Comparison of ENCODE assay signal across 15 cellular contexts in genomic region chr15:41777421-41777973, GRCh38. TPM values are rescaled to one million over a fixed set of nuclear protein-coding genes. Genes with fewer than 3 reads are reported as not detected.
DNase-seq lines count a peak whose midpoint lies in the region; ATAC-seq and TF ChIP-seq lines count a peak whose summit lies in the region.
"Had no signal": no experiment of that assay in that cellular context is flagged by ENCODE, and none has a peak within 500 bp of the region (broad histone marks: within the 10 kb centered on the region; RNA-seq: fewer than 3 reads in every experiment).

No MANE protein-coding gene starts in this region.

- H3K4me3 Mint-ChIP-seq in activated T-helper 17 cell treated with anti-CD3 and anti-CD28 coated beads, Interleukin-2, amount 50 U/mL, for 72 hours = peak overlapping the region; percentile 5

- H3K27ac ChIP-seq in cardiac muscle cell (peak overlapping the region; percentile 88), left ventricle myocardium inferior (replicated peaks) (no peak overlapping the region), thyroid gland (peak overlapping the region; percentile 15 to 50 (median 40))
- H3K27ac ChIP-seq: coronary artery had no signal

- H3K9me3 ChIP-seq in cardiac muscle cell (ENCODE audit: low read depth) (no peaks in the 10 kb centered on the region), left ventricle myocardium inferior (replicated peaks) (no peaks in the 10 kb centered on the region), thyroid gland (no peaks in the 10 kb centered on the region)

- DNase-seq in cardiac muscle cell (ENCODE audit: low read depth in 1 of 2, low spot score in 1 of 2) = no peak
- DNase-seq in left ventricle myocardium inferior = no peak
- peak in 1 of 2 donors; percentile 65 for DNase-seq in foreskin fibroblast
- peak; percentile 64 to 76 for DNase-seq in thyroid gland
- DNase-seq: ACHN; NCI-H1105 treated with DMSO at 0.1 percent for 48 hours; NCI-H446; posterior cingulate gyrus; stimulated activated CD4-positive, alpha-beta T cell treated with anti-CD3 and anti-CD28 coated beads, Interleukin-15, amount 100 ng/mL, for 24 hours; T-helper 1 cell had no signal

- intact Hi-C loops in left ventricle myocardium inferior (cut with micrococcal nuclease) = loop anchor here (10.0 kb wide), 1 partner anchor 127 kb away; no protein-coding TSS in a partner anchor
- intact Hi-C loops in thyroid gland (cut with DNase I) = no loop called here

- no peak for TF ChIP-seq POLR2A in thyroid gland (IDR thresholded peaks at IDR 0.05)

- H3K27me3 Mint-ChIP-seq in activated T-helper 17 cell treated with anti-CD3 and anti-CD28 coated beads, Interleukin-2, amount 50 U/mL, for 72 hours = no peaks in the 10 kb centered on the region

- H3K27me3 ChIP-seq in cardiac muscle cell (no peaks in the 10 kb centered on the region), left ventricle myocardium inferior (ENCODE audit: low read depth) (no peaks in the 10 kb centered on the region), thyroid gland (no peaks in the 10 kb centered on the region)

- ATAC-seq in activated T-helper 17 cell treated with anti-CD3 and anti-CD28 coated beads, Interleukin-2, amount 50 U/mL, for 72 hours (replicated peaks) = no peak
- no peak for ATAC-seq in GM21723 (IDR thresholded peaks at IDR 0.05; ENCODE audit: unreplicated experiment)
- no peak for ATAC-seq in HG02973 (IDR thresholded peaks at IDR 0.05; ENCODE audit: unreplicated experiment)
- ATAC-seq in HG03571 (IDR thresholded peaks at IDR 0.05; ENCODE audit: unreplicated experiment) = no peak

- 26 to 33% methylated on average over 1 of the region's 1 CpG for WGBS in thyroid gland, 2 donors

- H3K4me1 ChIP-seq in cardiac muscle cell (ENCODE audit: low read depth) (peaks cover 61% of the 10 kb centered on the region), left ventricle myocardium inferior (peaks cover 72% of the 10 kb centered on the region), thyroid gland (peaks cover 57 to 73% of the 10 kb centered on the region in 2 donors)

- H3K4me3 ChIP-seq in cardiac muscle cell (no peak overlapping the region), left ventricle myocardium inferior (no peak overlapping the region), foreskin fibroblast (ENCODE audit: low read depth in 1 of 2, low read length in 2 of 2) (peak overlapping the region; percentile 87 to 98), thyroid gland (replicated peaks in 1 of 3) (no peak overlapping the region)
- H3K4me3 ChIP-seq: coronary artery had no signal

- peaks cover 31% of the 10 kb centered on the region for H3K36me3 Mint-ChIP-seq in activated T-helper 17 cell treated with anti-CD3 and anti-CD28 coated beads, Interleukin-2, amount 50 U/mL, for 72 hours (ENCODE audit: low read depth)

- TF ChIP-seq CTCF in cardiac muscle cell (IDR thresholded peaks at IDR 0.05; ENCODE audit: low read depth, low read length) = no peak
- no peak for TF ChIP-seq CTCF in left ventricle myocardium inferior (IDR thresholded peaks at IDR 0.05; ENCODE audit: borderline replicate concordance)
- no peak for TF ChIP-seq CTCF in foreskin fibroblast (IDR thresholded peaks at IDR 0.05; ENCODE audit: low read depth, low read length)
- TF ChIP-seq CTCF in thyroid gland (IDR thresholded peaks at IDR 0.05) = no peak

- peaks cover 54% of the 10 kb centered on the region for H3K4me1 Mint-ChIP-seq in activated T-helper 17 cell treated with anti-CD3 and anti-CD28 coated beads, Interleukin-2, amount 50 U/mL, for 72 hours

- peak overlapping the region; percentile 29 for H3K27ac Mint-ChIP-seq in activated T-helper 17 cell treated with anti-CD3 and anti-CD28 coated beads, Interleukin-2, amount 50 U/mL, for 72 hours

- no peaks in the 10 kb centered on the region for H3K36me3 ChIP-seq in cardiac muscle cell
- H3K36me3 ChIP-seq in left ventricle myocardium inferior = no peaks in the 10 kb centered on the region
- H3K36me3 ChIP-seq in thyroid gland = no peaks in the 10 kb centered on the region

- H3K9me3 Mint-ChIP-seq in activated T-helper 17 cell treated with anti-CD3 and anti-CD28 coated beads, Interleukin-2, amount 50 U/mL, for 72 hours = no peaks in the 10 kb centered on the region

RNA-seq across cellular contexts. Expression of gene MAPKBP1, which starts 3.2 kb away (rescaled TPM):
- total RNA-seq in cardiac muscle cell (59.5 and 109 TPM in 2 replicates), left ventricle myocardium inferior (13.6 TPM), thyroid gland (10 to 100 TPM; 25.4 to 40.5 (median 33.6) TPM)
- polyA plus RNA-seq in cardiac muscle cell = 37.7 and 55.0 TPM in 2 replicates
- total RNA-seq in activated T-helper 17 cell treated with anti-CD3 and anti-CD28 coated beads, Interleukin-2, amount 50 U/mL, for 72 hours = 10 to 100 TPM; 33.7 to 45.5 TPM

RNA-seq across cellular contexts. Expression of gene JMJD7, which starts 50.4 kb away (rescaled TPM):
- 22.8 and 29.4 TPM in 2 replicates for total RNA-seq in cardiac muscle cell
- 17.4 and 27.6 TPM in 2 replicates for polyA plus RNA-seq in cardiac muscle cell
- total RNA-seq in left ventricle myocardium inferior = 12.1 TPM
- 10 to 100 TPM; 12.0 to 16.6 TPM for total RNA-seq in activated T-helper 17 cell treated with anti-CD3 and anti-CD28 coated beads, Interleukin-2, amount 50 U/mL, for 72 hours
- total RNA-seq in thyroid gland = 10 to 100 TPM; 18.8 to 36.6 (median 28.3) TPM

Comparison
In these comparisons a context has a peak if more than half of its experiments do, and no peak if none do; other contexts are left out.
1. DNase-seq: peak in thyroid gland (2 of 2); none in cardiac muscle cell (0 of 2) and left ventricle myocardium inferior (single experiment).
2. H3K4me3 ChIP-seq: peak in foreskin fibroblast (2 of 2); none in cardiac muscle cell (single experiment), left ventricle myocardium inferior (single experiment) and thyroid gland (0 of 3).